1 cellular context compared by ENCODE assay signal in the genomic region with DNA sequence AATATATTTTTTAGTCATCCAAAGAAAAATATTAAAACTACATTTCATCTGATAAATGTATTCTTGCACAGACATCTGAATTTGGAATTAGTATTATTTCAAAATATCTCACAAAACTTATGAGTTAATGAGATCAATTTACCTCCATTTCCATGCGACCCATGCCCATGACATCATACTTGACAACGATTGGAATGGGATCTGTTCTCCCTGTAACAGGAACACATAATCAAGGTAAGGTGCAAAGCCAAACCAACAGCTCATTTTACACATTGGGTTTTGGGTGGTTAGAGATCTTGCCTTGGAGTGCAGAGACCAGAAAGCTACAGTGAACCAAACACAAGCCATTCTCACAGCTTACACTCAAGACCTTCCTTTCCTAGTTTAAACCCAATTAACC.
TF ChIP-seq lines count a peak whose summit lies in the region.

No MANE protein-coding gene starts in this region.

TF ChIP-seq in K562, 482 proteins besides CTCF, POLR2A, EP300 and RAD21 (continued from another document):
- TF ChIP-seq, protein P1, sequence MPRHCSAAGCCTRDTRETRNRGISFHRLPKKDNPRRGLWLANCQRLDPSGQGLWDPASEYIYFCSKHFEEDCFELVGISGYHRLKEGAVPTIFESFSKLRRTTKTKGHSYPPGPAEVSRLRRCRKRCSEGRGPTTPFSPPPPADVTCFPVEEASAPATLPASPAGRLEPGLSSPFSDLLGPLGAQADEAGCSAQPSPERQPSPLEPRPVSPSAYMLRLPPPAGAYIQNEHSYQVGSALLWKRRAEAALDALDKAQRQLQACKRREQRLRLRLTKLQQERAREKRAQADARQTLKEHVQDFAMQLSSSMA (CRISPR knock-in tag; IDR thresholded peaks at IDR 0.05), result no peak
- no peak for TF ChIP-seq NCOA2 (IDR thresholded peaks at IDR 0.05; ENCODE audit: partially characterized antibody in 2 of 2)
